1 cellular context compared by ENCODE assay signal in the genomic region with DNA sequence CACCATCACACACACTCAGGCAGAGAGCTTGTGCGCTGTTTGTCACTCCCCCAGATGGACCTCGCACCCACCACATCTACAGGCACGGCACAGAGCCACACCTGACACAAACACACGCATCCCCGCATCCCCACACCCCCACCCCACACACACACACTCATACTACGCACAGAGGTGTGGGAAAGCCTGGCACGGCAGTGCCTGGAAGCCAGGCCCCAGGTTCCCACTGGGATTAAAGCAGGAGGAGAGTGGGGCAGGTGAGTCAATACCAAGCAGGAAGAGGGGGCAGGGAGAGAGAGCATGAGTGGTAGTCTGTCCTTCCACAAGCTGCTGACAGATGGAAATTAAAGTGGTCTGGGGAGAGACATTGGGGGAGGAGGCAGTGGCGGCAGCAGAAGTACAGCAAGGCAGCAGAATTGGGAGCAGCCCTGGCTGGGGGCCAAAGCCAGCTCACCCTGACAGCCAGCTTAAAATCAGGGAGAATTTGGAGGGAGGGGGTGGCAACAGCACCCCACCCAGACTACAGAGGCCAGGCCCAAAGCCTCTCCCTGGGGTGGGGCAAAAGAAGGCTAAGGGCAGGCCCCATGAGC.
TF ChIP-seq lines count a peak whose summit lies in the region.

No MANE protein-coding gene starts in this region.

TF ChIP-seq in K562, 482 proteins besides CTCF, POLR2A, EP300 and RAD21:
- TF ChIP-seq SRSF1 (IDR thresholded peaks at IDR 0.05; ENCODE audit: low read depth, low read length) (no peak), ZNF76 (CRISPR knock-in tag; IDR thresholded peaks at IDR 0.05; ENCODE audit: borderline replicate concordance) (no peak), STAT5B (CRISPR knock-in tag; IDR thresholded peaks at IDR 0.05) (no peak), NUFIP1 (IDR thresholded peaks at IDR 0.05; ENCODE audit: partially characterized antibody) (no peak), HNRNPUL1 (IDR thresholded peaks at IDR 0.05; ENCODE audit: low read length) (no peak), NELFE (IDR thresholded peaks at IDR 0.05; ENCODE audit: insufficient read depth, insufficient read length) (no peak), ZNF830 (CRISPR knock-in tag; IDR thresholded peaks at IDR 0.05) (no peak), FIP1L1 (IDR thresholded peaks at IDR 0.05; ENCODE audit: low read depth, low read length, poor library complexity, severe bottlenecking) (no peak), ETS2 (tag; IDR thresholded peaks at IDR 0.05; ENCODE audit: borderline replicate concordance, poor library complexity, severe bottlenecking) (no peak), CSDE1 (IDR thresholded peaks at IDR 0.05) (no peak), ZFP30 (CRISPR knock-in tag; IDR thresholded peaks at IDR 0.05; ENCODE audit: borderline replicate concordance) (no peak), NONO (IDR thresholded peaks at IDR 0.05; ENCODE audit: low read depth in 2 of 2, low read length in 1 of 2) (no peak), MBD2 (IDR thresholded peaks at IDR 0.05; ENCODE audit: borderline replicate concordance, low read depth) (no peak), HMGN3 (IDR thresholded peaks at IDR 0.05; ENCODE audit: borderline replicate concordance, extremely low read depth, insufficient read length, low read depth, low read length) (no peak), MEIS2 (IDR thresholded peaks at IDR 0.05; ENCODE audit: partially characterized antibody) (peak; percentile 48), NFIC (IDR thresholded peaks at IDR 0.05) (peak; percentile 89), HDAC2 (IDR thresholded peaks at IDR 0.05) (no peak)
- TF ChIP-seq, protein P1, sequence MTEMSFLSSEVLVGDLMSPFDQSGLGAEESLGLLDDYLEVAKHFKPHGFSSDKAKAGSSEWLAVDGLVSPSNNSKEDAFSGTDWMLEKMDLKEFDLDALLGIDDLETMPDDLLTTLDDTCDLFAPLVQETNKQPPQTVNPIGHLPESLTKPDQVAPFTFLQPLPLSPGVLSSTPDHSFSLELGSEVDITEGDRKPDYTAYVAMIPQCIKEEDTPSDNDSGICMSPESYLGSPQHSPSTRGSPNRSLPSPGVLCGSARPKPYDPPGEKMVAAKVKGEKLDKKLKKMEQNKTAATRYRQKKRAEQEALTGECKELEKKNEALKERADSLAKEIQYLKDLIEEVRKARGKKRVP (CRISPR knock-in tag; IDR thresholded peaks at IDR 0.05) = no peak
- TF ChIP-seq, protein P2, sequence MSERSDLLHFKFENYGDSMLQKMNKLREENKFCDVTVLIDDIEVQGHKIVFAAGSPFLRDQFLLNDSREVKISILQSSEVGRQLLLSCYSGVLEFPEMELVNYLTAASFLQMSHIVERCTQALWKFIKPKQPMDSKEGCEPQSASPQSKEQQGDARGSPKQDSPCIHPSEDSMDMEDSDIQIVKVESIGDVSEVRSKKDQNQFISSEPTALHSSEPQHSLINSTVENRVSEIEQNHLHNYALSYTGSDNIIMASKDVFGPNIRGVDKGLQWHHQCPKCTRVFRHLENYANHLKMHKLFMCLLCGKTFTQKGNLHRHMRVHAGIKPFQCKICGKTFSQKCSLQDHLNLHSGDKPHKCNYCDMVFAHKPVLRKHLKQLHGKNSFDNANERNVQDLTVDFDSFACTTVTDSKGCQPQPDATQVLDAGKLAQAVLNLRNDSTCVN (CRISPR knock-in tag; IDR thresholded peaks at IDR 0.05) = no peak
- TF ChIP-seq, protein P3, sequence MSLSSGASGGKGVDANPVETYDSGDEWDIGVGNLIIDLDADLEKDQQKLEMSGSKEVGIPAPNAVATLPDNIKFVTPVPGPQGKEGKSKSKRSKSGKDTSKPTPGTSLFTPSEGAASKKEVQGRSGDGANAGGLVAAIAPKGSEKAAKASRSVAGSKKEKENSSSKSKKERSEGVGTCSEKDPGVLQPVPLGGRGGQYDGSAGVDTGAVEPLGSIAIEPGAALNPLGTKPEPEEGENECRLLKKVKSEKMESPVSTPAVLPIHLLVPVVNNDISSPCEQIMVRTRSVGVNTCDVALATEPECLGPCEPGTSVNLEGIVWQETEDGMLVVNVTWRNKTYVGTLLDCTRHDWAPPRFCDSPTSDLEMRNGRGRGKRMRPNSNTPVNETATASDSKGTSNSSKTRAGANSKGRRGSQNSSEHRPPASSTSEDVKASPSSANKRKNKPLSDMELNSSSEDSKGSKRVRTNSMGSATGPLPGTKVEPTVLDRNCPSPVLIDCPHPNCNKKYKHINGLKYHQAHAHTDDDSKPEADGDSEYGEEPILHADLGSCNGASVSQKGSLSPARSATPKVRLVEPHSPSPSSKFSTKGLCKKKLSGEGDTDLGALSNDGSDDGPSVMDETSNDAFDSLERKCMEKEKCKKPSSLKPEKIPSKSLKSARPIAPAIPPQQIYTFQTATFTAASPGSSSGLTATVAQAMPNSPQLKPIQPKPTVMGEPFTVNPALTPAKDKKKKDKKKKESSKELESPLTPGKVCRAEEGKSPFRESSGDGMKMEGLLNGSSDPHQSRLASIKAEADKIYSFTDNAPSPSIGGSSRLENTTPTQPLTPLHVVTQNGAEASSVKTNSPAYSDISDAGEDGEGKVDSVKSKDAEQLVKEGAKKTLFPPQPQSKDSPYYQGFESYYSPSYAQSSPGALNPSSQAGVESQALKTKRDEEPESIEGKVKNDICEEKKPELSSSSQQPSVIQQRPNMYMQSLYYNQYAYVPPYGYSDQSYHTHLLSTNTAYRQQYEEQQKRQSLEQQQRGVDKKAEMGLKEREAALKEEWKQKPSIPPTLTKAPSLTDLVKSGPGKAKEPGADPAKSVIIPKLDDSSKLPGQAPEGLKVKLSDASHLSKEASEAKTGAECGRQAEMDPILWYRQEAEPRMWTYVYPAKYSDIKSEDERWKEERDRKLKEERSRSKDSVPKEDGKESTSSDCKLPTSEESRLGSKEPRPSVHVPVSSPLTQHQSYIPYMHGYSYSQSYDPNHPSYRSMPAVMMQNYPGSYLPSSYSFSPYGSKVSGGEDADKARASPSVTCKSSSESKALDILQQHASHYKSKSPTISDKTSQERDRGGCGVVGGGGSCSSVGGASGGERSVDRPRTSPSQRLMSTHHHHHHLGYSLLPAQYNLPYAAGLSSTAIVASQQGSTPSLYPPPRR (CRISPR knock-in tag; IDR thresholded peaks at IDR 0.05; ENCODE audit: borderline replicate concordance) = no peak
- TF ChIP-seq, protein P4, sequence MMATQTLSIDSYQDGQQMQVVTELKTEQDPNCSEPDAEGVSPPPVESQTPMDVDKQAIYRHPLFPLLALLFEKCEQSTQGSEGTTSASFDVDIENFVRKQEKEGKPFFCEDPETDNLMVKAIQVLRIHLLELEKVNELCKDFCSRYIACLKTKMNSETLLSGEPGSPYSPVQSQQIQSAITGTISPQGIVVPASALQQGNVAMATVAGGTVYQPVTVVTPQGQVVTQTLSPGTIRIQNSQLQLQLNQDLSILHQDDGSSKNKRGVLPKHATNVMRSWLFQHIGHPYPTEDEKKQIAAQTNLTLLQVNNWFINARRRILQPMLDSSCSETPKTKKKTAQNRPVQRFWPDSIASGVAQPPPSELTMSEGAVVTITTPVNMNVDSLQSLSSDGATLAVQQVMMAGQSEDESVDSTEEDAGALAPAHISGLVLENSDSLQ (IDR thresholded peaks at IDR 0.05) = peak; percentile 29; the same call in 1 of the 2 replicates
- TF ChIP-seq, protein P5, sequence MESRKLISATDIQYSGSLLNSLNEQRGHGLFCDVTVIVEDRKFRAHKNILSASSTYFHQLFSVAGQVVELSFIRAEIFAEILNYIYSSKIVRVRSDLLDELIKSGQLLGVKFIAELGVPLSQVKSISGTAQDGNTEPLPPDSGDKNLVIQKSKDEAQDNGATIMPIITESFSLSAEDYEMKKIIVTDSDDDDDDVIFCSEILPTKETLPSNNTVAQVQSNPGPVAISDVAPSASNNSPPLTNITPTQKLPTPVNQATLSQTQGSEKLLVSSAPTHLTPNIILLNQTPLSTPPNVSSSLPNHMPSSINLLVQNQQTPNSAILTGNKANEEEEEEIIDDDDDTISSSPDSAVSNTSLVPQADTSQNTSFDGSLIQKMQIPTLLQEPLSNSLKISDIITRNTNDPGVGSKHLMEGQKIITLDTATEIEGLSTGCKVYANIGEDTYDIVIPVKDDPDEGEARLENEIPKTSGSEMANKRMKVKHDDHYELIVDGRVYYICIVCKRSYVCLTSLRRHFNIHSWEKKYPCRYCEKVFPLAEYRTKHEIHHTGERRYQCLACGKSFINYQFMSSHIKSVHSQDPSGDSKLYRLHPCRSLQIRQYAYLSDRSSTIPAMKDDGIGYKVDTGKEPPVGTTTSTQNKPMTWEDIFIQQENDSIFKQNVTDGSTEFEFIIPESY (CRISPR knock-in tag; IDR thresholded peaks at IDR 0.05) = no peak
- TF ChIP-seq, protein P6, sequence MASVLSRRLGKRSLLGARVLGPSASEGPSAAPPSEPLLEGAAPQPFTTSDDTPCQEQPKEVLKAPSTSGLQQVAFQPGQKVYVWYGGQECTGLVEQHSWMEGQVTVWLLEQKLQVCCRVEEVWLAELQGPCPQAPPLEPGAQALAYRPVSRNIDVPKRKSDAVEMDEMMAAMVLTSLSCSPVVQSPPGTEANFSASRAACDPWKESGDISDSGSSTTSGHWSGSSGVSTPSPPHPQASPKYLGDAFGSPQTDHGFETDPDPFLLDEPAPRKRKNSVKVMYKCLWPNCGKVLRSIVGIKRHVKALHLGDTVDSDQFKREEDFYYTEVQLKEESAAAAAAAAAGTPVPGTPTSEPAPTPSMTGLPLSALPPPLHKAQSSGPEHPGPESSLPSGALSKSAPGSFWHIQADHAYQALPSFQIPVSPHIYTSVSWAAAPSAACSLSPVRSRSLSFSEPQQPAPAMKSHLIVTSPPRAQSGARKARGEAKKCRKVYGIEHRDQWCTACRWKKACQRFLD (CRISPR knock-in tag; IDR thresholded peaks at IDR 0.05) = no peak
TF ChIP-seq in K562: peak in this region for 3.
